23 cellular contexts compared by ENCODE assay signal in the genomic region with DNA sequence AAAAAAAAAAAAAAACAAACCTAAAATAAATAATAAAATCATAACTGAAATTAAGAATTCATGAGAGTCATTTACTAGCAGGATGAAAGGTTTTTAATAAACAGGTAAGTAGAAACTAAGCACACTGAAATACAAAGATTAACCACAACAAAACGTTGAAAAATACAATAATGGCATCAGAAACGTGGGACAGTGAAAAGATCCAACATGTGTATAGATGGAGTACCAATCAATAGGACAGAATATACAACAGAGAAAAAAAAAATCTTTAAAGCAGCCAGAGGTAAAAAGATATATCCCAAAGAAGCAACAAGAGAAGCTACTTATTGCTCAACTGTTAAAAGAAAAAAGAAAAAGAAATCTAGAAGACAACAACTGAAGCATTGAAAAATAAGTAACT.
"Had no signal": no experiment of that assay in that cellular context is flagged by ENCODE, and none has a peak within 500 bp of the region (broad histone marks: within the 10 kb centered on the region; RNA-seq: fewer than 3 reads in every experiment).

No MANE protein-coding gene starts in this region.

- H3K4me1 Mint-ChIP-seq: neural progenitor cell had no signal

- H3K27ac Mint-ChIP-seq: dendritic cell treated with granulocyte-macrophage colony-stimulating factor and Interleukin-4, amounts not matched to agents 40 ng/mL and 50 ng/mL, for 4 days; effector memory CD8-positive, alpha-beta T cell; neural progenitor cell had no signal

- H3K9me3 ChIP-seq: esophagus muscularis mucosa, ovary, sigmoid colon, suprapubic skin, thyroid gland, upper lobe of right lung, vagina had no signal

- H3K4me1 ChIP-seq: suprapubic skin, thyroid gland, upper lobe of right lung, vagina had no signal

- H3K9me3 Mint-ChIP-seq: dendritic cell treated with granulocyte-macrophage colony-stimulating factor and Interleukin-4, amounts not matched to agents 40 ng/mL and 50 ng/mL, for 4 days; effector memory CD8-positive, alpha-beta T cell; immature natural killer cell had no signal

- H3K27me3 ChIP-seq: esophagus muscularis mucosa, neural progenitor cell, ovary, right atrium auricular region, sigmoid colon, suprapubic skin, thyroid gland, upper lobe of right lung, vagina had no signal

- H3K4me3 Mint-ChIP-seq: dendritic cell treated with granulocyte-macrophage colony-stimulating factor and Interleukin-4, amounts not matched to agents 40 ng/mL and 50 ng/mL, for 4 days; effector memory CD8-positive, alpha-beta T cell; immature natural killer cell; neural progenitor cell had no signal

- ATAC-seq: effector memory CD8-positive, alpha-beta T cell; left colon; left ventricle myocardium superior; stimulated activated naive CD8-positive, alpha-beta T cell treated with anti-CD3 and anti-CD28 coated beads, Interleukin-15, Interleukin-2, amounts not matched to agents 100 U/mL and 50 U/mL, for 24 hours; upper lobe of right lung had no signal

- H3K27ac ChIP-seq: epithelial cell of prostate, esophagus muscularis mucosa, neural progenitor cell, ovary, right atrium auricular region, sigmoid colon, skin epidermis, suprapubic skin, thyroid gland, upper lobe of right lung, vagina had no signal

- DNase-seq: effector memory CD8-positive, alpha-beta T cell; immature natural killer cell; left colon; left ventricle myocardium superior; mesendoderm; naive B cell; nucleus accumbens; ovary; sigmoid colon; stimulated activated CD4-positive, alpha-beta T cell treated with anti-CD3 and anti-CD28 coated beads, Interleukin-2, amount 100 ng/mL, for 24 hours; stimulated activated CD4-positive, alpha-beta T cell treated with anti-CD3 and anti-CD28 coated beads, Interleukin-4, amount 100 ng/mL, for 4 hours; stimulated activated naive CD8-positive, alpha-beta T cell treated with anti-CD3 and anti-CD28 coated beads, Interleukin-15, Interleukin-2, amounts not matched to agents 100 U/mL and 50 U/mL, for 24 hours; thyroid gland; upper lobe of right lung had no signal

- H3K36me3 ChIP-seq: ovary, right atrium auricular region, thyroid gland, vagina had no signal

- H3K27me3 Mint-ChIP-seq: dendritic cell treated with granulocyte-macrophage colony-stimulating factor and Interleukin-4, amounts not matched to agents 40 ng/mL and 50 ng/mL, for 4 days; effector memory CD8-positive, alpha-beta T cell; naive B cell had no signal

- H3K4me3 ChIP-seq: esophagus muscularis mucosa, lung, neural progenitor cell, ovary, right atrium auricular region, sigmoid colon, skin epidermis, suprapubic skin, thyroid gland, upper lobe of right lung, vagina had no signal
